ENCODE assay signal across 1 cellular context in the genomic region with DNA sequence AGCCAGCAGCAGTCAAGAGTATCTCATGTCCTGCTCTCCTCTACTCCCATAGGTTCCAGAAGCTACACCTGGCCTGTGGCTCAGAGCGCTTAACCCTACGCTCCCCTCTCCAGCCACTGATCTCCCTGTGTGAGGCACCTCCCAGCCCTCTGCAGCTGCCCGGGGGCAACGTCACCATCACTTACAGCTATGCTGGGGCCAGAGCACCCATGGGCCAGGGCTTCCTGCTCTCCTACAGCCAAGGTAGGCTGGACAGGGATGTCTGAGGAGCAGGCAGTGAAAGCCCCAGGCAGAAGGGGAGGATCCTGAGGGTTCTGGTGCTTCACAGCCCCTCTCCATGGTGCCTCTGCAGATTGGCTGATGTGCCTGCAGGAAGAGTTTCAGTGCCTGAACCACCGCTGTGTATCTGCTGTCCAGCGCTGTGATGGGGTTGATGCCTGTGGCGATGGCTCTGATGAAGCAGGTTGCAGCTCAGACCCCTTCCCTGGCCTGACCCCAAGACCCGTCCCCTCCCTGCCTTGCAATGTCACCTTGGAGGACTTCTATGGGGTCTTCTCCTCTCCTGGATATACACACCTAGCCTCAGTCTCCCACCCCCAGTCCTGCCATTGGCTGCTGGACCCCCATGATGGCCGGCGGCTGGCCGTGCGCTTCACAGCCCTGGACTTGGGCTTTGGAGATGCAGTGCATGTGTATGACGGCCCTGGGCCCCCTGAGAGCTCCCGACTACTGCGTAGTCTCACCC.
TF ChIP-seq lines count a peak whose summit lies in the region.

No MANE protein-coding gene starts in this region.

TF ChIP-seq in HepG2, 621 proteins besides CTCF, POLR2A, EP300 and RAD21:
- TF ChIP-seq KAT2B (IDR thresholded peaks at IDR 0.05; ENCODE audit: borderline replicate concordance, low read depth, low read length) = no peak
- TF ChIP-seq SAFB2 (CRISPR knock-in tag; IDR thresholded peaks at IDR 0.05; ENCODE audit: borderline replicate concordance, low read depth) = 0 out of 2 replicates have a peak, but pooled peaks have one; percentile 20
- TF ChIP-seq BRD4 (CRISPR knock-in tag; IDR thresholded peaks at IDR 0.05) = peak; percentile 36; the same call in 1 of the 2 replicates
- 0 out of 2 replicates have a peak, but pooled peaks have one; percentile 16 for TF ChIP-seq HOXA3 (CRISPR knock-in tag; IDR thresholded peaks at IDR 0.05)
- no peak; the same call in 1 of the 2 replicates for TF ChIP-seq MAFG (CRISPR knock-in tag; IDR thresholded peaks at IDR 0.05)
- TF ChIP-seq, protein P1, sequence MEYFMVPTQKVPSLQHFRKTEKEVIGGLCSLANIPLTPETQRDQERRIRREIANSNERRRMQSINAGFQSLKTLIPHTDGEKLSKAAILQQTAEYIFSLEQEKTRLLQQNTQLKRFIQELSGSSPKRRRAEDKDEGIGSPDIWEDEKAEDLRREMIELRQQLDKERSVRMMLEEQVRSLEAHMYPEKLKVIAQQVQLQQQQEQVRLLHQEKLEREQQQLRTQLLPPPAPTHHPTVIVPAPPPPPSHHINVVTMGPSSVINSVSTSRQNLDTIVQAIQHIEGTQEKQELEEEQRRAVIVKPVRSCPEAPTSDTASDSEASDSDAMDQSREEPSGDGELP (IDR thresholded peaks at IDR 0.05; ENCODE audit: borderline replicate concordance, low read depth) = no peak
- no peak for TF ChIP-seq ZNF615 (CRISPR knock-in tag; IDR thresholded peaks at IDR 0.05; ENCODE audit: borderline replicate concordance)
- TF ChIP-seq ZNF296 (CRISPR knock-in tag; conservative IDR thresholded peaks at IDR 0.05) = no peak
- peak; percentile 31; the same call in 1 of the 2 replicates for TF ChIP-seq NFAT5 (CRISPR knock-in tag; IDR thresholded peaks at IDR 0.05)
- 0 out of 2 replicates have a peak, but pooled peaks have one; percentile 40 for TF ChIP-seq NFKB2 (CRISPR knock-in tag; IDR thresholded peaks at IDR 0.05; ENCODE audit: borderline replicate concordance)
- no peak for TF ChIP-seq ZNF652 (CRISPR knock-in tag; IDR thresholded peaks at IDR 0.05; ENCODE audit: borderline replicate concordance, low read depth)
- TF ChIP-seq, protein P2, sequence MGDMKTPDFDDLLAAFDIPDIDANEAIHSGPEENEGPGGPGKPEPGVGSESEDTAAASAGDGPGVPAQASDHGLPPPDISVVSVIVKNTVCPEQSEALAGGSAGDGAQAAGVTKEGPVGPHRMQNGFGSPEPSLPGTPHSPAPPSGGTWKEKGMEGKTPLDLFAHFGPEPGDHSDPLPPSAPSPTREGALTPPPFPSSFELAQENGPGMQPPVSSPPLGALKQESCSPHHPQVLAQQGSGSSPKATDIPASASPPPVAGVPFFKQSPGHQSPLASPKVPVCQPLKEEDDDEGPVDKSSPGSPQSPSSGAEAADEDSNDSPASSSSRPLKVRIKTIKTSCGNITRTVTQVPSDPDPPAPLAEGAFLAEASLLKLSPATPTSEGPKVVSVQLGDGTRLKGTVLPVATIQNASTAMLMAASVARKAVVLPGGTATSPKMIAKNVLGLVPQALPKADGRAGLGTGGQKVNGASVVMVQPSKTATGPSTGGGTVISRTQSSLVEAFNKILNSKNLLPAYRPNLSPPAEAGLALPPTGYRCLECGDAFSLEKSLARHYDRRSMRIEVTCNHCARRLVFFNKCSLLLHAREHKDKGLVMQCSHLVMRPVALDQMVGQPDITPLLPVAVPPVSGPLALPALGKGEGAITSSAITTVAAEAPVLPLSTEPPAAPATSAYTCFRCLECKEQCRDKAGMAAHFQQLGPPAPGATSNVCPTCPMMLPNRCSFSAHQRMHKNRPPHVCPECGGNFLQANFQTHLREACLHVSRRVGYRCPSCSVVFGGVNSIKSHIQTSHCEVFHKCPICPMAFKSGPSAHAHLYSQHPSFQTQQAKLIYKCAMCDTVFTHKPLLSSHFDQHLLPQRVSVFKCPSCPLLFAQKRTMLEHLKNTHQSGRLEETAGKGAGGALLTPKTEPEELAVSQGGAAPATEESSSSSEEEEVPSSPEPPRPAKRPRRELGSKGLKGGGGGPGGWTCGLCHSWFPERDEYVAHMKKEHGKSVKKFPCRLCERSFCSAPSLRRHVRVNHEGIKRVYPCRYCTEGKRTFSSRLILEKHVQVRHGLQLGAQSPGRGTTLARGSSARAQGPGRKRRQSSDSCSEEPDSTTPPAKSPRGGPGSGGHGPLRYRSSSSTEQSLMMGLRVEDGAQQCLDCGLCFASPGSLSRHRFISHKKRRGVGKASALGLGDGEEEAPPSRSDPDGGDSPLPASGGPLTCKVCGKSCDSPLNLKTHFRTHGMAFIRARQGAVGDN (CRISPR knock-in tag; IDR thresholded peaks at IDR 0.05) = peak; percentile 29
